1 cellular context compared by ENCODE assay signal in the genomic region with DNA sequence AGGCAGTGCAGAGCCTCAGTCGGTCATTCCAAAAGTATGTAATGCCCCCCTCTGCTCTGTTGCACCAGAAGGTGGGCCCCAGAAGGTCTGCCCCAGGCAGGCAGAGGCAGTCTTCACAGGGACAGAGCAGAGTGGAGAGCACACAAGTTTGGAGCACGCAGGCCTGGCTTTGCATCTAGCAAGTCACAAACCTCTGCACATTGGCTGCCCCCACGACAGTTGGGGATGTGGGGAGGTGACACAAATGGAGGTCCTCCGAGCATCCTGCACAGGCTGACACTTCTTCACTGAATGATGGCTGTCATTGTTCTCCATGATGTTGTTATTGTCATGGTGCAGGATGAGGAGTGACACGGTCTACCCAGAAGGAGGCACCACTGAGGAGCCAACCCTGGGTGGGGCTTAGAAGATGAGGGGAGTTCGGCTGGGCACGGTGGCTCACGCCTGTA.
TF ChIP-seq lines count a peak whose summit lies in the region.

No MANE protein-coding gene starts in this region.

TF ChIP-seq in liver, 16 proteins besides CTCF, POLR2A, EP300 and RAD21:
- TF ChIP-seq, protein P1, sequence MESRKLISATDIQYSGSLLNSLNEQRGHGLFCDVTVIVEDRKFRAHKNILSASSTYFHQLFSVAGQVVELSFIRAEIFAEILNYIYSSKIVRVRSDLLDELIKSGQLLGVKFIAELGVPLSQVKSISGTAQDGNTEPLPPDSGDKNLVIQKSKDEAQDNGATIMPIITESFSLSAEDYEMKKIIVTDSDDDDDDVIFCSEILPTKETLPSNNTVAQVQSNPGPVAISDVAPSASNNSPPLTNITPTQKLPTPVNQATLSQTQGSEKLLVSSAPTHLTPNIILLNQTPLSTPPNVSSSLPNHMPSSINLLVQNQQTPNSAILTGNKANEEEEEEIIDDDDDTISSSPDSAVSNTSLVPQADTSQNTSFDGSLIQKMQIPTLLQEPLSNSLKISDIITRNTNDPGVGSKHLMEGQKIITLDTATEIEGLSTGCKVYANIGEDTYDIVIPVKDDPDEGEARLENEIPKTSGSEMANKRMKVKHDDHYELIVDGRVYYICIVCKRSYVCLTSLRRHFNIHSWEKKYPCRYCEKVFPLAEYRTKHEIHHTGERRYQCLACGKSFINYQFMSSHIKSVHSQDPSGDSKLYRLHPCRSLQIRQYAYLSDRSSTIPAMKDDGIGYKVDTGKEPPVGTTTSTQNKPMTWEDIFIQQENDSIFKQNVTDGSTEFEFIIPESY (IDR thresholded peaks at IDR 0.05), result no peak
- no peak for TF ChIP-seq YY1 (IDR thresholded peaks at IDR 0.05)
TF ChIP-seq in liver: peak in this region for 0.
